10 cellular contexts compared by ENCODE assay signal in genomic region chr10:110410329-110411046, GRCh38.
DNase-seq lines count a peak whose midpoint lies in the region; ATAC-seq and TF ChIP-seq lines count a peak whose summit lies in the region.
"Had no signal": no experiment of that assay in that cellular context is flagged by ENCODE, and none has a peak within 500 bp of the region (broad histone marks: within the 10 kb centered on the region; RNA-seq: fewer than 3 reads in every experiment).

No MANE protein-coding gene starts in this region.

- 54% methylated on average over 11 of the region's 11 CpGs for WGBS in suprapubic skin

- no peak for TF ChIP-seq POLR2A in suprapubic skin (IDR thresholded peaks at IDR 0.05)

- H3K9me2 ChIP-seq in OCI-LY1 (ENCODE audit: low read depth, low read length): no peaks in the 10 kb centered on the region

- no peak overlapping the region for H3K4me3 Mint-ChIP-seq in osteocyte (ENCODE audit: unreplicated experiment)

- H3K9me3 Mint-ChIP-seq in osteocyte (ENCODE audit: unreplicated experiment): no peaks in the 10 kb centered on the region

- TF ChIP-seq CTCF in OCI-LY1 (IDR thresholded peaks at IDR 0.05; ENCODE audit: low read length) (no peak), epithelial cell of proximal tubule (conservative IDR thresholded peaks at IDR 0.05; ENCODE audit: low read depth, low read length) (no peak), osteocyte (IDR thresholded peaks at IDR 0.05) (no peak), suprapubic skin (IDR thresholded peaks at IDR 0.05) (no peak)

- peak overlapping the region; percentile 95 for H3K27ac ChIP-seq in OCI-LY1 (ENCODE audit: low read depth, low read length, poor library complexity, severe bottlenecking)
- H3K27ac ChIP-seq in suprapubic skin: no peak overlapping the region

- no peaks in the 10 kb centered on the region for H4K20me1 ChIP-seq in OCI-LY1 (ENCODE audit: insufficient read depth, low read length)

- H3K4me1 ChIP-seq in OCI-LY1 (ENCODE audit: insufficient read depth, low read length, severe bottlenecking) (peaks cover 84% of the 10 kb centered on the region), suprapubic skin (peaks cover 35% of the 10 kb centered on the region)

- peaks cover 15% of the 10 kb centered on the region; the same call in 1 of the 2 replicates for H3F3A ChIP-seq in OCI-LY1 (ENCODE audit: insufficient read depth, low read length)

- peak overlapping the region; percentile 68 for H3K4me2 ChIP-seq in OCI-LY1 (ENCODE audit: low read length)

- peak overlapping the region; percentile 53 for H3K4me3 ChIP-seq in OCI-LY1 (ENCODE audit: low read depth, low read length, poor library complexity, severe bottlenecking)
- no peak overlapping the region for H3K4me3 ChIP-seq in epithelial cell of proximal tubule (ENCODE audit: low read depth, low read length)
- no peak overlapping the region for H3K4me3 ChIP-seq in suprapubic skin

- H3K27me3 ChIP-seq in OCI-LY1 (ENCODE audit: insufficient read depth, low read length) (no peaks in the 10 kb centered on the region), suprapubic skin (no peaks in the 10 kb centered on the region)

- peak overlapping the region; percentile 76 for H3K9ac ChIP-seq in OCI-LY1 (ENCODE audit: low read length)

- no peak for ATAC-seq in GM21529 (IDR thresholded peaks at IDR 0.05; ENCODE audit: unreplicated experiment)

- H2AFZ ChIP-seq in OCI-LY1 (ENCODE audit: low read length): no peak overlapping the region

- no peak for TF ChIP-seq EP300 in suprapubic skin (IDR thresholded peaks at IDR 0.05)

- no peaks in the 10 kb centered on the region for H3K36me3 Mint-ChIP-seq in osteocyte (ENCODE audit: unreplicated experiment)

- no peaks in the 10 kb centered on the region for H3K27me3 Mint-ChIP-seq in osteocyte (ENCODE audit: unreplicated experiment)

- H3K9me3 ChIP-seq in OCI-LY1 (ENCODE audit: low read length) (no peaks in the 10 kb centered on the region), suprapubic skin (no peaks in the 10 kb centered on the region)

- DNase-seq in EH (ENCODE audit: low read depth): peak; percentile 99
- peak; percentile 91 for DNase-seq in epithelial cell of proximal tubule (ENCODE audit: low read depth)
- DNase-seq in osteocyte (ENCODE audit: extremely low spot score, unreplicated experiment): peak; percentile 88
- no peak for DNase-seq in GDM1 (lab: John Stamatoyannopoulos, UW)
- DNase-seq in suprapubic skin (ENCODE audit: low spot score in 2 of 2): no peak
- no peak for DNase-seq in NCI-H774 (lab: John Stamatoyannopoulos, UW)
- DNase-seq: KG1; stimulated activated CD8-positive, alpha-beta memory T cell treated with anti-CD3 and anti-CD28 coated beads, Interleukin-4, amount 100 ng/mL, for 48 hours had no signal

- H3K36me3 ChIP-seq in OCI-LY1 (ENCODE audit: insufficient read depth, low read length): no peaks in the 10 kb centered on the region
- no peaks in the 10 kb centered on the region for H3K36me3 ChIP-seq in suprapubic skin

- H3K4me1 Mint-ChIP-seq in osteocyte (ENCODE audit: unreplicated experiment): peaks cover 83% of the 10 kb centered on the region

- H3K27ac Mint-ChIP-seq in osteocyte (ENCODE audit: unreplicated experiment): peak overlapping the region; percentile 81

- no peaks in the 10 kb centered on the region for H3K79me2 ChIP-seq in OCI-LY1 (ENCODE audit: insufficient read depth, low read length)

Comparison
In these comparisons a context has a peak if more than half of its experiments do, and no peak if none do; other contexts are left out.
1. DNase-seq: peak in EH (single experiment), epithelial cell of proximal tubule (single experiment) and osteocyte (single experiment); none in GDM1 (single experiment), suprapubic skin (0 of 2) and NCI-H774 (single experiment).